1 cellular context compared by ENCODE assay signal in the genomic region with DNA sequence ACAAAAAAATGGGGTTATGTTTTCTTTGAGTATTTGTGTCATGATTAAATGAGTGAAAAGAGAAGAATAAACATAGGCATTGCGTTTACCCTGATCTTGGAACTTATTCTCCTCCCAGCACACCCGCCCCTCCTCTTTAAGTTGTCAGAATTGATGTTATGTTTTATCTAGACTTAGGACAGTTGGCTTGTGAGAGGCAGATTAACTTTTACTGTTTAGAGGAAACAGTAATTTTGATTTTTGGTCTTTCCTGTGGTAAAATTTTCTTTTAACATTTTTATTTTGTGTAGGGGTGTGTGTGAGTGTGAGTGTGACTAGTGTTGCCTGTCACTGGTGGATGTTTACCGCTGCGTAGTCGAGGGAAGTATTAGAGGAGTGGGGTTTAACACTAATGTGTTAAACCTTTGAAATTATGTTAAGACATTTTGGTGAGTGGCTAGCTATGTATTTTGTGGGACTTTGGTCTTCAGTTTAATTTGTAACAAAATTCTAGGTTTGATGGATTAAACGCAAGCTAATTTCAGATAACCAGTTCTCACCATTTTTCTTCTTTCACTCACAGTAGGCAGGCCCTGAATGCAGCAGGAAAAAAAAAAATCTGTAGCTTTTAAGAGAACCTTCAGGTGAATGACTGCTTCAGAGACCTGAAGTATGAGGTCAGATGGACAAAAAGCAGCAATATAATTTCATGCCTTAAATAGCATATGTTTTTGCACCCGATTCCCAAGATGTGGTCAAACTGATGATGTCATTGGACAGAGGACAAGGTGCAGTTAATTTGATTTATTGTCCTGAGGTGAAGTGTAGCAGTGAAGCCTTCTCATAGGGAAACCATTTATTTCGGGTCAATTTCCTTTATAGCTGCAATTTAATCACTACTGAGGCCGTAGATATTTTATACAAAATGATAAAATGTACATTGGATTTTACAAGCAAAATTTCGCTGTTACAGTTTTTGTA.
TF ChIP-seq lines count a peak whose summit lies in the region.

No MANE protein-coding gene starts in this region.

TF ChIP-seq in K562, 482 proteins besides CTCF, POLR2A, EP300 and RAD21 (continued from another document and continues in another):
- TF ChIP-seq, protein P1, sequence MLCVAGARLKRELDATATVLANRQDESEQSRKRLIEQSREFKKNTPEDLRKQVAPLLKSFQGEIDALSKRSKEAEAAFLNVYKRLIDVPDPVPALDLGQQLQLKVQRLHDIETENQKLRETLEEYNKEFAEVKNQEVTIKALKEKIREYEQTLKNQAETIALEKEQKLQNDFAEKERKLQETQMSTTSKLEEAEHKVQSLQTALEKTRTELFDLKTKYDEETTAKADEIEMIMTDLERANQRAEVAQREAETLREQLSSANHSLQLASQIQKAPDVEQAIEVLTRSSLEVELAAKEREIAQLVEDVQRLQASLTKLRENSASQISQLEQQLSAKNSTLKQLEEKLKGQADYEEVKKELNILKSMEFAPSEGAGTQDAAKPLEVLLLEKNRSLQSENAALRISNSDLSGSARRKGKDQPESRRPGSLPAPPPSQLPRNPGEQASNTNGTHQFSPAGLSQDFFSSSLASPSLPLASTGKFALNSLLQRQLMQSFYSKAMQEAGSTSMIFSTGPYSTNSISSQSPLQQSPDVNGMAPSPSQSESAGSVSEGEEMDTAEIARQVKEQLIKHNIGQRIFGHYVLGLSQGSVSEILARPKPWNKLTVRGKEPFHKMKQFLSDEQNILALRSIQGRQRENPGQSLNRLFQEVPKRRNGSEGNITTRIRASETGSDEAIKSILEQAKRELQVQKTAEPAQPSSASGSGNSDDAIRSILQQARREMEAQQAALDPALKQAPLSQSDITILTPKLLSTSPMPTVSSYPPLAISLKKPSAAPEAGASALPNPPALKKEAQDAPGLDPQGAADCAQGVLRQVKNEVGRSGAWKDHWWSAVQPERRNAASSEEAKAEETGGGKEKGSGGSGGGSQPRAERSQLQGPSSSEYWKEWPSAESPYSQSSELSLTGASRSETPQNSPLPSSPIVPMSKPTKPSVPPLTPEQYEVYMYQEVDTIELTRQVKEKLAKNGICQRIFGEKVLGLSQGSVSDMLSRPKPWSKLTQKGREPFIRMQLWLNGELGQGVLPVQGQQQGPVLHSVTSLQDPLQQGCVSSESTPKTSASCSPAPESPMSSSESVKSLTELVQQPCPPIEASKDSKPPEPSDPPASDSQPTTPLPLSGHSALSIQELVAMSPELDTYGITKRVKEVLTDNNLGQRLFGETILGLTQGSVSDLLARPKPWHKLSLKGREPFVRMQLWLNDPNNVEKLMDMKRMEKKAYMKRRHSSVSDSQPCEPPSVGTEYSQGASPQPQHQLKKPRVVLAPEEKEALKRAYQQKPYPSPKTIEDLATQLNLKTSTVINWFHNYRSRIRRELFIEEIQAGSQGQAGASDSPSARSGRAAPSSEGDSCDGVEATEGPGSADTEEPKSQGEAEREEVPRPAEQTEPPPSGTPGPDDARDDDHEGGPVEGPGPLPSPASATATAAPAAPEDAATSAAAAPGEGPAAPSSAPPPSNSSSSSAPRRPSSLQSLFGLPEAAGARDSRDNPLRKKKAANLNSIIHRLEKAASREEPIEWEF (CRISPR knock-in tag; IDR thresholded peaks at IDR 0.05), result 0 out of 2 replicates have a peak, but pooled peaks have one; percentile 20
- TF ChIP-seq, protein P2, sequence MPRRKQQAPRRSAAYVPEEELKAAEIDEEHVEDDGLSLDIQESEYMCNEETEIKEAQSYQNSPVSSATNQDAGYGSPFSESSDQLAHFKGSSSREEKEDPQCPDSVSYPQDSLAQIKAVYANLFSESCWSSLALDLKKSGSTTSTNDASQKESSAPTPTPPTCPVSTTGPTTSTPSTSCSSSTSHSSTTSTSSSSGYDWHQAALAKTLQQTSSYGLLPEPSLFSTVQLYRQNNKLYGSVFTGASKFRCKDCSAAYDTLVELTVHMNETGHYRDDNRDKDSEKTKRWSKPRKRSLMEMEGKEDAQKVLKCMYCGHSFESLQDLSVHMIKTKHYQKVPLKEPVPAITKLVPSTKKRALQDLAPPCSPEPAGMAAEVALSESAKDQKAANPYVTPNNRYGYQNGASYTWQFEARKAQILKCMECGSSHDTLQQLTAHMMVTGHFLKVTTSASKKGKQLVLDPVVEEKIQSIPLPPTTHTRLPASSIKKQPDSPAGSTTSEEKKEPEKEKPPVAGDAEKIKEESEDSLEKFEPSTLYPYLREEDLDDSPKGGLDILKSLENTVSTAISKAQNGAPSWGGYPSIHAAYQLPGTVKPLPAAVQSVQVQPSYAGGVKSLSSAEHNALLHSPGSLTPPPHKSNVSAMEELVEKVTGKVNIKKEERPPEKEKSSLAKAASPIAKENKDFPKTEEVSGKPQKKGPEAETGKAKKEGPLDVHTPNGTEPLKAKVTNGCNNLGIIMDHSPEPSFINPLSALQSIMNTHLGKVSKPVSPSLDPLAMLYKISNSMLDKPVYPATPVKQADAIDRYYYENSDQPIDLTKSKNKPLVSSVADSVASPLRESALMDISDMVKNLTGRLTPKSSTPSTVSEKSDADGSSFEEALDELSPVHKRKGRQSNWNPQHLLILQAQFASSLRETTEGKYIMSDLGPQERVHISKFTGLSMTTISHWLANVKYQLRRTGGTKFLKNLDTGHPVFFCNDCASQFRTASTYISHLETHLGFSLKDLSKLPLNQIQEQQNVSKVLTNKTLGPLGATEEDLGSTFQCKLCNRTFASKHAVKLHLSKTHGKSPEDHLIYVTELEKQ (CRISPR knock-in tag; IDR thresholded peaks at IDR 0.05), result no peak
- TF ChIP-seq FOXP1 (CRISPR knock-in tag; IDR thresholded peaks at IDR 0.05) (no peak), MED1 (CRISPR knock-in tag; IDR thresholded peaks at IDR 0.05; ENCODE audit: borderline replicate concordance) (no peak), FUS (optimal IDR thresholded peaks at IDR 0.05; ENCODE audit: low read depth, low read length) (no peak), ARID2 (IDR thresholded peaks at IDR 0.05) (0 out of 2 replicates have a peak, but pooled peaks have one; percentile 5), HMG20B (CRISPR knock-in tag; IDR thresholded peaks at IDR 0.05) (no peak), TFAM (CRISPR knock-in tag; conservative IDR thresholded peaks at IDR 0.05) (no peak), C11orf30 (IDR thresholded peaks at IDR 0.05; ENCODE audit: low read depth) (no peak), ZNF707 (CRISPR knock-in tag; conservative IDR thresholded peaks at IDR 0.05) (no peak), MEF2D (tag; conservative IDR thresholded peaks at IDR 0.05; ENCODE audit: low read depth) (peak; percentile 46; the same call in 1 of the 2 replicates), E2F3 (CRISPR knock-in tag; IDR thresholded peaks at IDR 0.05) (no peak), ESRRB (CRISPR knock-in tag; IDR thresholded peaks at IDR 0.05; ENCODE audit: borderline replicate concordance) (no peak), ZZZ3 (IDR thresholded peaks at IDR 0.05) (no peak), ZNF354B (CRISPR knock-in tag; IDR thresholded peaks at IDR 0.05) (no peak), ESRRA (IDR thresholded peaks at IDR 0.05; ENCODE audit: borderline replicate concordance, low read depth) (peak; percentile 12; the same call in 1 of the 2 replicates), PHF20 (IDR thresholded peaks at IDR 0.05; ENCODE audit: partially characterized antibody) (no peak), EHMT2 (IDR thresholded peaks at IDR 0.05) (no peak), HNRNPH1 (optimal IDR thresholded peaks at IDR 0.05; ENCODE audit: low read depth, low read length) (no peak), ZNF445 (CRISPR knock-in tag; IDR thresholded peaks at IDR 0.05; ENCODE audit: low read depth) (no peak), ZNF263 (CRISPR knock-in tag; IDR thresholded peaks at IDR 0.05; ENCODE audit: borderline replicate concordance) (no peak), SMARCE1 (IDR thresholded peaks at IDR 0.05) (peak; percentile 28; the same call in 1 of the 2 replicates), HNRNPUL1 (IDR thresholded peaks at IDR 0.05; ENCODE audit: low read length) (no peak), FOXJ2 (tag; IDR thresholded peaks at IDR 0.05) (0 out of 2 replicates have a peak, but pooled peaks have one; percentile 51)
- TF ChIP-seq, protein P3, sequence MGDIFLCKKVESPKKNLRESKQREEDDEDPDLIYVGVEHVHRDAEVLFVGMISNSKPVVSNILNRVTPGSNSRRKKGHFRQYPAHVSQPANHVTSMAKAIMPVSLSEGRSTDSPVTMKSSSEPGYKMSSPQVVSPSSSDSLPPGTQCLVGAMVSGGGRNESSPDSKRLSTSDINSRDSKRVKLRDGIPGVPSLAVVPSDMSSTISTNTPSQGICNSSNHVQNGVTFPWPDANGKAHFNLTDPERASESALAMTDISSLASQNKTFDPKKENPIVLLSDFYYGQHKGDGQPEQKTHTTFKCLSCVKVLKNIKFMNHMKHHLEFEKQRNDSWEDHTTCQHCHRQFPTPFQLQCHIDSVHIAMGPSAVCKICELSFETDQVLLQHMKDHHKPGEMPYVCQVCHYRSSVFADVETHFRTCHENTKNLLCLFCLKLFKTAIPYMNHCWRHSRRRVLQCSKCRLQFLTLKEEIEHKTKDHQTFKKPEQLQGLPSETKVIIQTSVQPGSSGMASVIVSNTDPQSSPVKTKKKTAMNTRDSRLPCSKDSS (IDR thresholded peaks at IDR 0.05; ENCODE audit: low read depth, partially characterized antibody), result no peak
- TF ChIP-seq, protein P4, sequence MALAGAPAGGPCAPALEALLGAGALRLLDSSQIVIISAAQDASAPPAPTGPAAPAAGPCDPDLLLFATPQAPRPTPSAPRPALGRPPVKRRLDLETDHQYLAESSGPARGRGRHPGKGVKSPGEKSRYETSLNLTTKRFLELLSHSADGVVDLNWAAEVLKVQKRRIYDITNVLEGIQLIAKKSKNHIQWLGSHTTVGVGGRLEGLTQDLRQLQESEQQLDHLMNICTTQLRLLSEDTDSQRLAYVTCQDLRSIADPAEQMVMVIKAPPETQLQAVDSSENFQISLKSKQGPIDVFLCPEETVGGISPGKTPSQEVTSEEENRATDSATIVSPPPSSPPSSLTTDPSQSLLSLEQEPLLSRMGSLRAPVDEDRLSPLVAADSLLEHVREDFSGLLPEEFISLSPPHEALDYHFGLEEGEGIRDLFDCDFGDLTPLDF (CRISPR knock-in tag; IDR thresholded peaks at IDR 0.05), result no peak
- TF ChIP-seq, protein P5, sequence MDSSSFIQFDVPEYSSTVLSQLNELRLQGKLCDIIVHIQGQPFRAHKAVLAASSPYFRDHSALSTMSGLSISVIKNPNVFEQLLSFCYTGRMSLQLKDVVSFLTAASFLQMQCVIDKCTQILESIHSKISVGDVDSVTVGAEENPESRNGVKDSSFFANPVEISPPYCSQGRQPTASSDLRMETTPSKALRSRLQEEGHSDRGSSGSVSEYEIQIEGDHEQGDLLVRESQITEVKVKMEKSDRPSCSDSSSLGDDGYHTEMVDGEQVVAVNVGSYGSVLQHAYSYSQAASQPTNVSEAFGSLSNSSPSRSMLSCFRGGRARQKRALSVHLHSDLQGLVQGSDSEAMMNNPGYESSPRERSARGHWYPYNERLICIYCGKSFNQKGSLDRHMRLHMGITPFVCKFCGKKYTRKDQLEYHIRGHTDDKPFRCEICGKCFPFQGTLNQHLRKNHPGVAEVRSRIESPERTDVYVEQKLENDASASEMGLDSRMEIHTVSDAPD (CRISPR knock-in tag; IDR thresholded peaks at IDR 0.05), result no peak
- TF ChIP-seq, protein P6, sequence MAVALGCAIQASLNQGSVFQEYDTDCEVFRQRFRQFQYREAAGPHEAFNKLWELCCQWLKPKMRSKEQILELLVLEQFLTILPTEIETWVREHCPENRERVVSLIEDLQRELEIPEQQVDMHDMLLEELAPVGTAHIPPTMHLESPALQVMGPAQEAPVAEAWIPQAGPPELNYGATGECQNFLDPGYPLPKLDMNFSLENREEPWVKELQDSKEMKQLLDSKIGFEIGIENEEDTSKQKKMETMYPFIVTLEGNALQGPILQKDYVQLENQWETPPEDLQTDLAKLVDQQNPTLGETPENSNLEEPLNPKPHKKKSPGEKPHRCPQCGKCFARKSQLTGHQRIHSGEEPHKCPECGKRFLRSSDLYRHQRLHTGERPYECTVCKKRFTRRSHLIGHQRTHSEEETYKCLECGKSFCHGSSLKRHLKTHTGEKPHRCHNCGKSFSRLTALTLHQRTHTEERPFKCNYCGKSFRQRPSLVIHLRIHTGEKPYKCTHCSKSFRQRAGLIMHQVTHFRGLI (CRISPR knock-in tag; IDR thresholded peaks at IDR 0.05), result no peak
- TF ChIP-seq, protein P7, sequence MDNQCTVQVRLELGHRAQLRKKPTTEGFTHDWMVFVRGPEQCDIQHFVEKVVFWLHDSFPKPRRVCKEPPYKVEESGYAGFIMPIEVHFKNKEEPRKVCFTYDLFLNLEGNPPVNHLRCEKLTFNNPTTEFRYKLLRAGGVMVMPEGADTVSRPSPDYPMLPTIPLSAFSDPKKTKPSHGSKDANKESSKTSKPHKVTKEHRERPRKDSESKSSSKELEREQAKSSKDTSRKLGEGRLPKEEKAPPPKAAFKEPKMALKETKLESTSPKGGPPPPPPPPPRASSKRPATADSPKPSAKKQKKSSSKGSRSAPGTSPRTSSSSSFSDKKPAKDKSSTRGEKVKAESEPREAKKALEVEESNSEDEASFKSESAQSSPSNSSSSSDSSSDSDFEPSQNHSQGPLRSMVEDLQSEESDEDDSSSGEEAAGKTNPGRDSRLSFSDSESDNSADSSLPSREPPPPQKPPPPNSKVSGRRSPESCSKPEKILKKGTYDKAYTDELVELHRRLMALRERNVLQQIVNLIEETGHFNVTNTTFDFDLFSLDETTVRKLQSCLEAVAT (IDR thresholded peaks at IDR 0.05), result peak; percentile 13 to 65; a peak in 1 of 4 replicates
- TF ChIP-seq, protein P8, sequence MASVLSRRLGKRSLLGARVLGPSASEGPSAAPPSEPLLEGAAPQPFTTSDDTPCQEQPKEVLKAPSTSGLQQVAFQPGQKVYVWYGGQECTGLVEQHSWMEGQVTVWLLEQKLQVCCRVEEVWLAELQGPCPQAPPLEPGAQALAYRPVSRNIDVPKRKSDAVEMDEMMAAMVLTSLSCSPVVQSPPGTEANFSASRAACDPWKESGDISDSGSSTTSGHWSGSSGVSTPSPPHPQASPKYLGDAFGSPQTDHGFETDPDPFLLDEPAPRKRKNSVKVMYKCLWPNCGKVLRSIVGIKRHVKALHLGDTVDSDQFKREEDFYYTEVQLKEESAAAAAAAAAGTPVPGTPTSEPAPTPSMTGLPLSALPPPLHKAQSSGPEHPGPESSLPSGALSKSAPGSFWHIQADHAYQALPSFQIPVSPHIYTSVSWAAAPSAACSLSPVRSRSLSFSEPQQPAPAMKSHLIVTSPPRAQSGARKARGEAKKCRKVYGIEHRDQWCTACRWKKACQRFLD (CRISPR knock-in tag; IDR thresholded peaks at IDR 0.05), result 0 out of 2 replicates have a peak, but pooled peaks have one; percentile 45
- TF ChIP-seq, protein P9, sequence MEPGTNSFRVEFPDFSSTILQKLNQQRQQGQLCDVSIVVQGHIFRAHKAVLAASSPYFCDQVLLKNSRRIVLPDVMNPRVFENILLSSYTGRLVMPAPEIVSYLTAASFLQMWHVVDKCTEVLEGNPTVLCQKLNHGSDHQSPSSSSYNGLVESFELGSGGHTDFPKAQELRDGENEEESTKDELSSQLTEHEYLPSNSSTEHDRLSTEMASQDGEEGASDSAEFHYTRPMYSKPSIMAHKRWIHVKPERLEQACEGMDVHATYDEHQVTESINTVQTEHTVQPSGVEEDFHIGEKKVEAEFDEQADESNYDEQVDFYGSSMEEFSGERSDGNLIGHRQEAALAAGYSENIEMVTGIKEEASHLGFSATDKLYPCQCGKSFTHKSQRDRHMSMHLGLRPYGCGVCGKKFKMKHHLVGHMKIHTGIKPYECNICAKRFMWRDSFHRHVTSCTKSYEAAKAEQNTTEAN (CRISPR knock-in tag; IDR thresholded peaks at IDR 0.05), result no peak
- TF ChIP-seq, protein P10, sequence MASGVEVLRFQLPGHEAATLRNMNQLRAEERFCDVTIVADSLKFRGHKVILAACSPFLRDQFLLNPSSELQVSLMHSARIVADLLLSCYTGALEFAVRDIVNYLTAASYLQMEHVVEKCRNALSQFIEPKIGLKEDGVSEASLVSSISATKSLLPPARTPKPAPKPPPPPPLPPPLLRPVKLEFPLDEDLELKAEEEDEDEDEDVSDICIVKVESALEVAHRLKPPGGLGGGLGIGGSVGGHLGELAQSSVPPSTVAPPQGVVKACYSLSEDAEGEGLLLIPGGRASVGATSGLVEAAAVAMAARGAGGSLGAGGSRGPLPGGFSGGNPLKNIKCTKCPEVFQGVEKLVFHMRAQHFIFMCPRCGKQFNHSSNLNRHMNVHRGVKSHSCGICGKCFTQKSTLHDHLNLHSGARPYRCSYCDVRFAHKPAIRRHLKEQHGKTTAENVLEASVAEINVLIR (CRISPR knock-in tag; IDR thresholded peaks at IDR 0.05), result 0 out of 2 replicates have a peak, but pooled peaks have one; percentile 18
